ENCODE assay signal across 7 cellular contexts in the genomic region with DNA sequence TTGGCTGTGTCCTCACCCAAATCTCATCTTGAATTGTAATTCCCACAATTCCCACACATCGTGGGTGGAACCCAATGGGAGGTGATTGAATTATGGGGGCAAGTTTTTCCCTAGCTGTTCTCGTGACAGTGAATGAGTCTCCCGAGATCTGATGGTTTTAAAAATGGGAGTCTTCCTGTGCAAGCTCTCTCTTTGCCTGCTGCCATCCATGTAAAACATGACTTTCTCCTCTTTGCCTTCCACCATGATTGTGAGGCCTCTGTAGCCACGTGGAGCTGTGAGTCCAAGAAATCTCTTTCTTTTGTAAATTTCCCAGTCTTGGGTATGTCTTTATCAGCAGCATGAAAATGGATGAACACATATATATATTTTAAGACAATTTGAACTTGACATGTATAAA.
"Had no signal": no experiment of that assay in that cellular context is flagged by ENCODE, and none has a peak within 500 bp of the region (broad histone marks: within the 10 kb centered on the region; RNA-seq: fewer than 3 reads in every experiment).

No MANE protein-coding gene starts in this region.

- H3K36me3 Mint-ChIP-seq: IgD-negative memory B cell had no signal

- H3K27ac ChIP-seq: HL-60, KMS-11 had no signal

- H3K4me1 Mint-ChIP-seq: IgD-negative memory B cell had no signal

- H3K9ac ChIP-seq: KMS-11 had no signal

- FAIRE-seq: HTR-8/SVneo had no signal

- H3K27ac Mint-ChIP-seq: IgD-negative memory B cell had no signal

- H3K4me2 ChIP-seq: KMS-11 had no signal

- H3K4me3 Mint-ChIP-seq: IgD-negative memory B cell had no signal

- DNase-seq: IMR-90, KBM-7, KG1 had no signal

- H3K27me3 Mint-ChIP-seq: IgD-negative memory B cell had no signal
